In the genomic region with DNA sequence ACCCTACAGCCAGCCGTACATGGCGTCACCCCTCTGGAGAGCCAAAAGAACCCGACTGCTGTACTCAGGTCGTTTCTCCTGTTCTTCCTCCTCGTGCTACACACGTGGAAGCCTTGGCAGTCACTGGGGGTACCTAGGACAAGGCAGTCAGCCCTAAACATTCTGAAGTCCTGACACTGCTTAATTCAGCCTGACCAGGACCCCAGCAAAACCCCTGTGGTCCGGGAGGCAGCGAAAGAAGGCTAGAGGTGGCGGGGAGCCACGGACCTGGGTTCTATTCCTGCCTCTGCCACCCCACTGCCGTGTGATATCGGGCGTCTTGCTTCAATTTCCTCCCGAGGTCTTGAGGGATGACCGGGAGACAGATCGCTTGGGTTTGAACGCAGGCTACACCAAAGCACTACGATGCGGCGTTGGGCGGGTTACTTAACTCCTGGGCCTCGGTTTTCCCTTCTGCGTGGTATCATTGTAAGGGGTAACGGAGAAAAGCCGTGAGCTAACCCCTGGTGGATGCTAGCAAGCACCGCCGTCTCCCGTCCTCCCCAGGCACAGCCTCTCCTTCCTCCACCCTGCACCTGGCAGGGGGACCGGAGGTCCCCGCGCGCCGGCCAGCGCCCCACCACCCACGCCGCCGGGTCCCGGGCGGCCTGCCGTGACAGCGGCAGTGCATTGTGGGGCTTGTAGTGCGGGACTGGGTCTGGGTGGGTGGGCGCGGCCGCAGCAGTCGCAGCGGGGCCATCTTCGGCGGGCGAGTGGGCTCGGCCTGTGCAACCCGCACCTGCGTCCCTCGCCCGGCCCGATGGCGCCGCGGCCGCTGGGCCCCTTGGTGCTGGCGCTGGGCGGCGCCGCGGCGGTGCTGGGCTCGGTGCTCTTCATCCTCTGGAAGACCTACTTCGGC, we compare ENCODE assay signal across 8 cellular contexts. TPM values are rescaled to one million over a fixed set of nuclear protein-coding genes. Genes with fewer than 3 reads are reported as not detected.
A peak's percentile ranks its signal among the peaks of the same experiment; 100 is the strongest.
DNase-seq lines count a peak whose midpoint lies in the region; ATAC-seq, FAIRE-seq and TF ChIP-seq lines count a peak whose summit lies in the region.

A gene with protein sequence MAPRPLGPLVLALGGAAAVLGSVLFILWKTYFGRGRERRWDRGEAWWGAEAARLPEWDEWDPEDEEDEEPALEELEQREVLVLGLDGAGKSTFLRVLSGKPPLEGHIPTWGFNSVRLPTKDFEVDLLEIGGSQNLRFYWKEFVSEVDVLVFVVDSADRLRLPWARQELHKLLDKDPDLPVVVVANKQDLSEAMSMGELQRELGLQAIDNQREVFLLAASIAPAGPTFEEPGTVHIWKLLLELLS (plus strand): TSS at position 723 of the 898 bp plus-strand sequence. CDS start 77 bp downstream, at position 800.

- TF ChIP-seq CTCF in RWPE2 (IDR thresholded peaks at IDR 0.05; ENCODE audit: poor library complexity, severe bottlenecking) = no peak
- no peak for TF ChIP-seq CTCF in left ventricle myocardium inferior (IDR thresholded peaks at IDR 0.05; ENCODE audit: borderline replicate concordance)

- H3K4me3 ChIP-seq in RWPE2 (ENCODE audit: severe bottlenecking) (peak within 1 kb of the TSS; percentile 61), left ventricle myocardium inferior (peak within 1 kb of the TSS; percentile 90)

- DNase-seq in COLO668 (lab: John Stamatoyannopoulos, UW; ENCODE audit: unreplicated experiment) (peak; percentile 34), HEK293T (ENCODE audit: extremely low spot score) (peak; percentile 77), RWPE2 (ENCODE audit: low spot score) (no peak), left ventricle myocardium inferior (peak; percentile 48), posterior vena cava (ENCODE audit: low spot score) (peak; percentile 84), urothelium cell line (ENCODE audit: low spot score) (peak; percentile 61)
- peak; percentile 41 for DNase-seq in activated naive CD8-positive, alpha-beta T cell treated with anti-CD3 and anti-CD28 coated beads, Interleukin-2, amount 50 U/mL, for 16 hours (ENCODE audit: low read depth, low spot score)

- no peaks in the 10 kb centered on the region for H3K27me3 ChIP-seq in RWPE2 (ENCODE audit: insufficient read depth, poor library complexity, severe bottlenecking)
- H3K27me3 ChIP-seq in left ventricle myocardium inferior (ENCODE audit: low read depth) = no peaks in the 10 kb centered on the region

- intact Hi-C loops in left ventricle myocardium inferior (cut with micrococcal nuclease) (no loop called here), posterior vena cava (cut with DNase I) (no loop called here)

- H3K27ac ChIP-seq in RWPE2 (ENCODE audit: poor library complexity, severe bottlenecking) = peak within 1 kb of the TSS; percentile 38
- peak within 1 kb of the TSS; percentile 85 for H3K27ac ChIP-seq in left ventricle myocardium inferior (replicated peaks)

- H3K36me3 ChIP-seq in RWPE2 (ENCODE audit: low read depth) = peaks cover 11% of the 10 kb centered on the region
- H3K36me3 ChIP-seq in left ventricle myocardium inferior = peaks cover 25% of the 10 kb centered on the region

- FAIRE-seq in urothelium cell line (lab: Jason Lieb, UNC) = no peak

- H3K4me1 ChIP-seq in RWPE2 (ENCODE audit: insufficient read depth, poor library complexity, severe bottlenecking) (peaks cover 4% of the 10 kb centered on the region), left ventricle myocardium inferior (peaks cover 49% of the 10 kb centered on the region)

- H3K9me3 ChIP-seq in RWPE2 (ENCODE audit: severe bottlenecking) (no peaks in the 10 kb centered on the region), left ventricle myocardium inferior (replicated peaks) (no peaks in the 10 kb centered on the region)

- POLR2A ChIA-PET in HEK293T (lab: Yijun Ruan, JAX) = no interaction called here

- CTCF ChIA-PET in HEK293T (lab: Yijun Ruan, JAX) = no interaction called here

- ATAC-seq in RWPE2 (ENCODE audit: low read depth) (peak; percentile 43), GM21786 (IDR thresholded peaks at IDR 0.05; ENCODE audit: unreplicated experiment) (no peak)

TF ChIP-seq in HEK293T, 16 proteins besides CTCF, POLR2A, EP300 and RAD21:
- TF ChIP-seq SP1 (IDR thresholded peaks at IDR 0.05) (no peak), L3MBTL2 (conservative IDR thresholded peaks at IDR 0.05) (0 out of 2 replicates have a peak, but pooled peaks have one; percentile 33)

RNA-seq across cellular contexts. Expression of the gene that starts here (rescaled TPM):
- total RNA-seq in left ventricle myocardium inferior (6.0 TPM), posterior vena cava (10 to 100 TPM; 12.4 to 15.2 TPM)
